Comparison of ENCODE assay signal across 8 cellular contexts in the genomic region with DNA sequence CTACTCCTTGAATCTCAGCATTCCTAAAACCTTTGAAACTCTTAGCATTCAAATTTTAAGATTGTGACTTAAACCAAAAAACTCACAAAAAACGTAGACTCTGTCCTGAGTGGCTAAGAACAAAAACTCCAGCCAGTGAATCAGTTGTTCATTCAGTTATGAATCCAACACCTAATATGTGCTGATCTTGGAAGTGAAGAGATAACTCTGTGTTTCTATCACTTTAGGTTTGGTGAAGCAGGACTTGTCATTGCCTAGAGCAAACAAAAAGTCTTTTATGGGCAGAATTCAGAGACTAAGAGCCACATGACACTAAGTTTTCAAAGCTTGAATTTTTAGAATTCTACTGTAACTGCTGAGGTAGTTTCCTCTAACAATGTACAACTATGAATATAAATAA.
"Had no signal": no experiment of that assay in that cellular context is flagged by ENCODE, and none has a peak within 500 bp of the region (broad histone marks: within the 10 kb centered on the region; RNA-seq: fewer than 3 reads in every experiment).

No MANE protein-coding gene starts in this region.

- DNase-seq: GM23248, GOT3, H7, HFFc6 had no signal

- H3K4me3 ChIP-seq: GM23248, HAP-1 had no signal

- H2AFZ ChIP-seq: GM23248 had no signal

- H3K36me3 ChIP-seq: HAP-1 had no signal

- H3K9me3 ChIP-seq: HAP-1 had no signal

- ATAC-seq: HCT116, HepG2 had no signal

- H3K27ac ChIP-seq: GM23248, HL-60 had no signal
